ENCODE assay signal across 34 cellular contexts in genomic region chr6:106237286-106237685, GRCh38.
DNase-seq lines count a peak whose midpoint lies in the region; ATAC-seq, FAIRE-seq and TF ChIP-seq lines count a peak whose summit lies in the region.
"Had no signal": no experiment of that assay in that cellular context is flagged by ENCODE, and none has a peak within 500 bp of the region (broad histone marks: within the 10 kb centered on the region; RNA-seq: fewer than 3 reads in every experiment).

No MANE protein-coding gene starts in this region.

- POLR2A ChIA-PET in HepG2 (lab: Yijun Ruan, JAX): no interaction called here

- intact Hi-C loops in HepG2 (cut with micrococcal nuclease; ENCODE audit: unreplicated experiment): loop anchor here (5.0 kb wide), 1 partner anchor 65 kb away; no protein-coding TSS in a partner anchor
- intact Hi-C loops in right lobe of liver (cut with DNase I): no loop called here

- H3K4me1 ChIP-seq in HepG2 (ENCODE audit: insufficient read depth, low read length) (peaks cover 11% of the 10 kb centered on the region), liver (ENCODE audit: control insufficient read depth in 4 of 4, insufficient read depth in 4 of 4, low read length in 3 of 4) (peaks cover 0 to 8% (median 3%) of the 10 kb centered on the region in 4 donors), right lobe of liver (peaks cover 0 to 7% (median 0%) of the 10 kb centered on the region in 4 donors), SJCRH30 (no peaks in the 10 kb centered on the region)
- H3K4me1 ChIP-seq: A549; BE2C; BLaER1; BLaER1 treated with 17β-estradiol and CSF1 and Interleukin-3, amounts not matched to agents 10 nM and 100 nM; Caco-2 had no signal

- H4K20me1 ChIP-seq in HepG2 (ENCODE audit: insufficient read depth, low read length): no peaks in the 10 kb centered on the region
- H4K20me1 ChIP-seq: BLaER1; BLaER1 treated with 17β-estradiol and CSF1 and Interleukin-3, amounts not matched to agents 10 nM and 100 nM had no signal

- no peak for FAIRE-seq in HepG2 (lab: Jason Lieb, UNC)
- FAIRE-seq: A549, D721Med had no signal

- in situ Hi-C loops in HepG2 (cut with HindIII; ENCODE audit: extremely low pct_ligation_motif_present, low pct_unique_long_range_greater_than_20kb): no loop called here

- CTCF ChIA-PET in HepG2 (lab: Yijun Ruan, JAX; ENCODE audit: low intra/inter-chr PET ratio, low total read pairs): no interaction called here

- TF ChIP-seq RAD21 in HepG2 (CRISPR knock-in tag; IDR thresholded peaks at IDR 0.05) (no peak), liver (IDR thresholded peaks at IDR 0.05) (peak in 1 of 2 donors; percentile 16)

- no peak overlapping the region for H2AFZ ChIP-seq in HepG2 (ENCODE audit: low read length)

- H3K27ac ChIP-seq in HepG2 (ENCODE audit: extremely low read length, insufficient read depth, low read length) (no peak overlapping the region), liver (ENCODE audit: low read depth in 1 of 2, low read length in 2 of 2) (no peak overlapping the region), right lobe of liver (no peak overlapping the region), SJCRH30 (no peak overlapping the region)
- H3K27ac ChIP-seq: 22Rv1; A549; BLaER1; BLaER1 treated with 17β-estradiol and CSF1 and Interleukin-3, amounts not matched to agents 10 nM and 100 nM; C4-2B had no signal

- no peak for TF ChIP-seq CTCF in HepG2 (CRISPR knock-in tag; IDR thresholded peaks at IDR 0.05)
- no peak for TF ChIP-seq CTCF in liver (IDR thresholded peaks at IDR 0.05; ENCODE audit: low read depth, low read length, missing input control)
- no peak for TF ChIP-seq CTCF in right lobe of liver (IDR thresholded peaks at IDR 0.05)

- TF ChIP-seq POLR2A in HepG2 (IDR thresholded peaks at IDR 0.05; ENCODE audit: insufficient read depth in 1 of 2, low read depth in 2 of 2, low read length in 2 of 2) (no peak), right lobe of liver (IDR thresholded peaks at IDR 0.05) (no peak)

- 0 out of 5 replicates have a peak, but pooled peaks cover 0 to 2% of the 10 kb centered on the region in 2 experiments for H3K36me3 ChIP-seq in HepG2 (replicated peaks in 1 of 2; ENCODE audit: control insufficient read depth in 1 of 2, insufficient read depth in 2 of 2, low read length in 2 of 2)
- H3K36me3 ChIP-seq in liver (ENCODE audit: control insufficient read depth in 4 of 4, insufficient read depth in 3 of 4, low read depth in 1 of 4, low read length in 3 of 4): peaks cover 0 to 2% (median 0%) of the 10 kb centered on the region in 4 donors
- no peaks in the 10 kb centered on the region for H3K36me3 ChIP-seq in right lobe of liver
- H3K36me3 ChIP-seq in SJCRH30: peaks cover 4% of the 10 kb centered on the region; the same call in 1 of the 2 replicates

- H3K4me3 ChIP-seq in HepG2 (replicated peaks in 1 of 3; ENCODE audit: insufficient read depth in 1 of 3, low read depth in 2 of 3, low read length in 3 of 3) (no peak overlapping the region), liver (ENCODE audit: low read depth in 1 of 3, low read length in 3 of 3) (no peak overlapping the region), right lobe of liver (no peak overlapping the region), SJCRH30 (no peak overlapping the region)
- H3K4me3 ChIP-seq: A549; BLaER1; BLaER1 treated with 17β-estradiol and CSF1 and Interleukin-3, amounts not matched to agents 10 nM and 100 nM had no signal

- H3K27me3 ChIP-seq in HepG2 (ENCODE audit: control insufficient read depth in 1 of 2, insufficient read depth in 2 of 2, low read length in 2 of 2) (no peaks in the 10 kb centered on the region), liver (ENCODE audit: control insufficient read depth in 4 of 4, insufficient read depth in 4 of 4, low read length in 3 of 4) (no peaks in the 10 kb centered on the region), right lobe of liver (no peaks in the 10 kb centered on the region), SJCRH30 (no peaks in the 10 kb centered on the region)
- H3K27me3 ChIP-seq: BE2C; BLaER1; BLaER1 treated with 17β-estradiol and CSF1 and Interleukin-3, amounts not matched to agents 10 nM and 100 nM had no signal

- H3K9me3 ChIP-seq in HepG2 (ENCODE audit: low read length): no peaks in the 10 kb centered on the region
- H3K9me3 ChIP-seq in liver (ENCODE audit: control insufficient read depth in 4 of 4, low read length in 3 of 4): no peaks in the 10 kb centered on the region
- H3K9me3 ChIP-seq in right lobe of liver: no peaks in the 10 kb centered on the region
- 0 out of 2 replicates have a peak, but pooled peaks cover 3% of the 10 kb centered on the region for H3K9me3 ChIP-seq in SJCRH30 (replicated peaks)
- H3K9me3 ChIP-seq: A549, BE2C, Caco-2 had no signal

- H3K4me2 ChIP-seq in HepG2 (ENCODE audit: low read depth, low read length): peak overlapping the region; percentile 29; the same call in 1 of the 2 replicates
- H3K4me2 ChIP-seq: A549; BLaER1; BLaER1 treated with 17β-estradiol and CSF1 and Interleukin-3, amounts not matched to agents 10 nM and 100 nM had no signal

- no peaks in the 10 kb centered on the region for H3K79me2 ChIP-seq in HepG2 (ENCODE audit: insufficient read depth, low read length)

- no peak for TF ChIP-seq EP300 in HepG2 (IDR thresholded peaks at IDR 0.05; ENCODE audit: low read depth in 2 of 2, low read length in 2 of 2)
- TF ChIP-seq EP300 in HepG2 (CRISPR knock-in tag; IDR thresholded peaks at IDR 0.05; ENCODE audit: borderline replicate concordance): no peak

- WGBS in HepG2 (ENCODE audit: low lambda C conversion rate): 8% methylated on average over 1 of the region's 1 CpG
- 35% methylated on average over 1 of the region's 1 CpG for WGBS in liver
- 35% methylated on average over 1 of the region's 1 CpG for WGBS in right lobe of liver (ENCODE audit: insufficient coverage, low coverage, low lambda C conversion rate, missing lambda C conversion rate)

- no TSS peak for BruUV-seq in HepG2 (replicated peaks; lab: Mats Ljungman, UMichigan)

- no peak for DNase-seq in left lobe of liver (ENCODE audit: low spot score)
- peak; percentile 23 for DNase-seq in HepG2 (ENCODE audit: low spot score)
- DNase-seq in right lobe of liver: no peak
- DNase-seq in NCI-H510A (lab: John Stamatoyannopoulos, UW): no peak
- no peak for DNase-seq in NCI-H2081 treated with DMSO at 0.1 percent for 48 hours (lab: John Stamatoyannopoulos, UW)
- no peak for DNase-seq in SJCRH30
- DNase-seq: 8988T; ACHN; AML-193; BE2C; C1 segment of cervical spinal cord; Caco-2; Calu3; CD4-positive, alpha-beta memory T cell; CD4-positive, alpha-beta T cell; CD4-positive, CD25-positive, alpha-beta regulatory T cell; CD8-positive, alpha-beta memory T cell; CD8-positive, alpha-beta T cell; COR-L47; DMS 273 treated with DMSO at 0.1 percent for 48 hours; DMS153; DMS53; DMS79; DMS79 treated with DMSO at 0.1 percent for 48 hours; DND-41; EL had no signal

- ATAC-seq in left lobe of liver: peak; percentile 79
- ATAC-seq in HepG2: no peak
- ATAC-seq in right lobe of liver: peak; percentile 54 to 72 (median 69)
- ATAC-seq in GM19328 (IDR thresholded peaks at IDR 0.05; ENCODE audit: unreplicated experiment): no peak
- ATAC-seq: A549; CD8-positive, alpha-beta T cell had no signal

- H3K9ac ChIP-seq in HepG2 (ENCODE audit: insufficient read depth, low read depth, low read length) (no peak overlapping the region), liver (ENCODE audit: low read depth in 1 of 2, low read length in 2 of 2) (no peak overlapping the region)
- H3K9ac ChIP-seq: BLaER1; BLaER1 treated with 17β-estradiol and CSF1 and Interleukin-3, amounts not matched to agents 10 nM and 100 nM had no signal

TF ChIP-seq in liver, 16 proteins besides CTCF, POLR2A, EP300 and RAD21:
- TF ChIP-seq HNF4A (conservative IDR thresholded peaks at IDR 0.05) (peak; percentile 83 to 94), RXRA (IDR thresholded peaks at IDR 0.05) (peak; percentile 75 to 85), TAF1 (conservative IDR thresholded peaks at IDR 0.05) (no peak), HNF4G (IDR thresholded peaks at IDR 0.05) (peak; percentile 77)

Comparison
In these comparisons a context has a peak if more than half of its experiments do, and no peak if none do; other contexts are left out.
1. ATAC-seq: peak in left lobe of liver (single experiment) and right lobe of liver (4 of 4); none in HepG2 (single experiment) and GM19328 (single experiment).